Comparison of ENCODE assay signal across 2 cellular contexts in the genomic region with DNA sequence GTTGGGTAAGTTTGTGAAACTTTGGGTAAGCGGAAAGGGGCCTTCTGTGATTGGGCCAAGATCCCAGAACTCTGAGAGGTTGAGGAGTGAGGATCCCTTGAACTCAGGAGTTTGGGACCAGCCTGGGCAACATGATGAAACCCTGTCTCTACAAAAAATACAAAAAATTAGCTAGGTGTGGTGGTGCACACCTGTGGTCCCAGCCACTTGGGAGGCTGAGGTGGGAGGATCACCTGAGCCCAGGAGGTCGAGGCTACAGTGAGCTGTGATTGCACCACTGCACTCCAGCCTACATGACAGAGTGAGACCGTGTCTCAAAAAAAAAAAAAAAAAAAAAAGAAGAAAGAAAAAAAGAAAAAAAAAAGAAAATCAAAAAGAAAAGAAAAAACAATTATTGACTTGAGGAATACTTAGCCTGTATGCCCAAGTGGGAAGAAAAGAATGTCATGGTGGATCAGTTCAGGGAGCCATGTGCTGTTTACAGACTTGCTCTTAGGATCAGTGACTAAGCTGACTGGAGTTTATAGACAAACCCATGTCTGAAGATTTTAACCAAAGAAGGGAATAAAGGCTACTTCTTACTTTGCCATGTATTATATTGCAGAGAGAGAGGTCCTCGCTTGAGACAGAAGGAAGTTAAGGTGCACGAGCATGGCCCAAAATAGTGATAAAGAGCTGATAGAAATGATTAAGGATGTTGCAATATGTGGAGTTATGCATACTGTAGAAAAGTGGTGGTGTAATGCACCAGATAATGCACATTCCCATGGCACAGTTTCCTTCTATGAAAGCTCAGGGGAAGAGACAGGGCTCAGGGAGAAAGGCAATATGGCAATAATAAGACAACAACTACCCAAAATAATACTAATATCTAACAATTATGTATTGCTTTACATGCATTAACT.
TF ChIP-seq lines count a peak whose summit lies in the region.

No MANE protein-coding gene starts in this region.

TF ChIP-seq in K562, 482 proteins besides CTCF, POLR2A, EP300 and RAD21:
- TF ChIP-seq HLTF (IDR thresholded peaks at IDR 0.05) = no peak
- TF ChIP-seq CEBPB (tag; IDR thresholded peaks at IDR 0.05) = peak; percentile 91
- no peak for TF ChIP-seq FOXK1 (CRISPR knock-in tag; IDR thresholded peaks at IDR 0.05; ENCODE audit: borderline replicate concordance)
- TF ChIP-seq CEBPG (CRISPR knock-in tag; IDR thresholded peaks at IDR 0.05) = no peak
- peak; percentile 49 to 56; a peak in 2 of 4 replicates for TF ChIP-seq CEBPG (tag; conservative IDR thresholded peaks at IDR 0.05 in 1 of 2, IDR thresholded peaks at IDR 0.05 in 1 of 2)
- no peak for TF ChIP-seq ZNF778 (CRISPR knock-in tag; IDR thresholded peaks at IDR 0.05)

TF ChIP-seq in GM23338, 12 proteins besides CTCF, POLR2A, EP300 and RAD21:
- no peak for TF ChIP-seq JUNB (IDR thresholded peaks at IDR 0.05; ENCODE audit: unreplicated experiment)
- TF ChIP-seq EZH2 (IDR thresholded peaks at IDR 0.05; ENCODE audit: low read depth, unreplicated experiment) = no peak
- no peak for TF ChIP-seq NANOG (IDR thresholded peaks at IDR 0.05; ENCODE audit: borderline replicate concordance)
- TF ChIP-seq CREB1 (CRISPR knock-in tag; IDR thresholded peaks at IDR 0.05; ENCODE audit: low read depth) = no peak
- TF ChIP-seq, protein P1, sequence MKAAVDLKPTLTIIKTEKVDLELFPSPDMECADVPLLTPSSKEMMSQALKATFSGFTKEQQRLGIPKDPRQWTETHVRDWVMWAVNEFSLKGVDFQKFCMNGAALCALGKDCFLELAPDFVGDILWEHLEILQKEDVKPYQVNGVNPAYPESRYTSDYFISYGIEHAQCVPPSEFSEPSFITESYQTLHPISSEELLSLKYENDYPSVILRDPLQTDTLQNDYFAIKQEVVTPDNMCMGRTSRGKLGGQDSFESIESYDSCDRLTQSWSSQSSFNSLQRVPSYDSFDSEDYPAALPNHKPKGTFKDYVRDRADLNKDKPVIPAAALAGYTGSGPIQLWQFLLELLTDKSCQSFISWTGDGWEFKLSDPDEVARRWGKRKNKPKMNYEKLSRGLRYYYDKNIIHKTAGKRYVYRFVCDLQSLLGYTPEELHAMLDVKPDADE (IDR thresholded peaks at IDR 0.05) = no peak
- no peak for TF ChIP-seq ZNF331 (CRISPR knock-in tag; IDR thresholded peaks at IDR 0.05; ENCODE audit: low read depth)
- no peak for TF ChIP-seq POLR2AphosphoS5 (IDR thresholded peaks at IDR 0.05; ENCODE audit: low read depth)
- no peak for TF ChIP-seq STAT1 (IDR thresholded peaks at IDR 0.05; ENCODE audit: unreplicated experiment)
- TF ChIP-seq EZH2phosphoT487 (IDR thresholded peaks at IDR 0.05; ENCODE audit: unreplicated experiment) = no peak
- no peak for TF ChIP-seq ZNF462 (CRISPR knock-in tag; IDR thresholded peaks at IDR 0.05)
